ENCODE assay signal across 16 cellular contexts in the genomic region with DNA sequence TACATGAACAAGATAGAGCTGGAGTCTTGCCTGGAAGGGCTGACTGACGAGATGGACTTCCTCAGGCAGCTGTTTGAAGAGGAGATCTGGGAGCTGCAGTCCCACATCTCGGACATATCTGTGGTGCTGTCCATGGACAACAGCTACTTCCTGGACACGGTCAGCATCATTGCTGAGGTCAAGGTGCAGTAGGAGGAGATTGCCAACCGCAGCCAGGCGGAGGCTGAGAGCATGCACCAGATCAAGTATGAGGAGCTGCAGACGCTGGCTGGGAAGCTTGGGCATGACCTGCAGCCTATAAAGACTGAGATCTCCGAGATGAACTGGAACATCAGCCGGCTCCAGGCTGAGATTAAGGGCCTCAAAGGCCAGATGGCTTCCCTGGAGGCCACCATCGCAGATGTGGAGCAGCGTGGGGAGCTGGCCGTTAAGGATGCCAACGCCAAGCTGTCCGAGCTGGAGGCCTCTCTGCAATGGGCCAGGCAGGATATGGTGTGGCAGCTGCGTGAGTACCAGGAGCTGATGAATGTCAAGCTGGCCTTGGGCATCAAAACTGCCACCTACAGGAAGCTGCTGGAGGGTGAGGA. TPM values are rescaled to one million over a fixed set of nuclear protein-coding genes. Genes with fewer than 3 reads are reported as not detected.
DNase-seq lines count a peak whose midpoint lies in the region; ATAC-seq, FAIRE-seq and TF ChIP-seq lines count a peak whose summit lies in the region.
"Had no signal": no experiment of that assay in that cellular context is flagged by ENCODE, and none has a peak within 500 bp of the region (broad histone marks: within the 10 kb centered on the region; RNA-seq: fewer than 3 reads in every experiment).

No MANE protein-coding gene starts in this region.

- H3K9me3 Mint-ChIP-seq in chondrocyte (ENCODE audit: low read depth), result no peaks in the 10 kb centered on the region

- in situ Hi-C loops in HepG2 (cut with HindIII; ENCODE audit: extremely low pct_ligation_motif_present, low pct_unique_long_range_greater_than_20kb), result no loop called here

- TF ChIP-seq POLR2A in HepG2 (IDR thresholded peaks at IDR 0.05; ENCODE audit: insufficient read depth in 1 of 2, low read depth in 2 of 2, low read length in 2 of 2) (no peak), right lobe of liver (IDR thresholded peaks at IDR 0.05) (no peak)

- no peaks in the 10 kb centered on the region for H3K79me2 ChIP-seq in HepG2 (ENCODE audit: insufficient read depth, low read length)
- H3K79me2 ChIP-seq in PC-3 (ENCODE audit: low read length), result no peaks in the 10 kb centered on the region

- H3K27me3 ChIP-seq in HepG2 (ENCODE audit: control insufficient read depth in 1 of 2, insufficient read depth in 2 of 2, low read length in 2 of 2) (peaks cover 0 to 4% of the 10 kb centered on the region in 2 experiments; a peak in 4 of 5 replicates), right lobe of liver (no peaks in the 10 kb centered on the region), PC-3 (ENCODE audit: low read length) (no peaks in the 10 kb centered on the region)

- FAIRE-seq in HepG2 (lab: Jason Lieb, UNC), result peak; percentile 46
- FAIRE-seq: GM12878, GM18507 had no signal

- H4K20me1 ChIP-seq in HepG2 (ENCODE audit: insufficient read depth, low read length) (no peaks in the 10 kb centered on the region), PC-3 (ENCODE audit: low read length) (no peaks in the 10 kb centered on the region)
- H4K20me1 ChIP-seq: BLaER1 treated with 17β-estradiol and CSF1 and Interleukin-3, amounts not matched to agents 10 nM and 100 nM had no signal

- peak overlapping the region; percentile 60 for H3K27ac Mint-ChIP-seq in chondrocyte (ENCODE audit: unreplicated experiment)
- H3K27ac Mint-ChIP-seq: CD4-positive, CD25-positive, alpha-beta regulatory T cell had no signal

- no peak for TF ChIP-seq RAD21 in HepG2 (CRISPR knock-in tag; IDR thresholded peaks at IDR 0.05)

- H3K4me2 ChIP-seq in HepG2 (ENCODE audit: low read depth, low read length) (peak overlapping the region; percentile 71), PC-3 (ENCODE audit: low read length) (no peak overlapping the region)
- H3K4me2 ChIP-seq: BLaER1 treated with 17β-estradiol and CSF1 and Interleukin-3, amounts not matched to agents 10 nM and 100 nM had no signal

- no peak overlapping the region for H3K4me3 Mint-ChIP-seq in chondrocyte (ENCODE audit: unreplicated experiment)
- H3K4me3 Mint-ChIP-seq: CD4-positive, CD25-positive, alpha-beta regulatory T cell had no signal

- peak; percentile 62 for ATAC-seq in HepG2
- ATAC-seq in right lobe of liver, result no peak
- no peak for ATAC-seq in HG03196 (IDR thresholded peaks at IDR 0.05; ENCODE audit: unreplicated experiment)
- ATAC-seq in PC-3, result no peak
- ATAC-seq: GM12878 had no signal

- no peaks in the 10 kb centered on the region for H3K27me3 Mint-ChIP-seq in chondrocyte (ENCODE audit: low read depth)

- DNase-seq in HepG2 (ENCODE audit: low spot score) (peak; percentile 29), right lobe of liver (no peak), chondrocyte (ENCODE audit: low spot score) (no peak), mucosa of gallbladder (ENCODE audit: low spot score) (peak; percentile 41), PC-3 (no peak), GM19240 (ENCODE audit: insufficient read length, low spot score) (no peak)
- DNase-seq: ACHN; Calu3; CD4-positive, CD25-positive, alpha-beta regulatory T cell; DMS 273 treated with DMSO at 0.1 percent for 48 hours; GM23248; H7 had no signal

- 3% methylated on average over 5 of the region's 14 CpGs for WGBS in HepG2 (ENCODE audit: low lambda C conversion rate)
- 80% methylated on average over 1 of the region's 14 CpGs for WGBS in right lobe of liver (ENCODE audit: insufficient coverage, low coverage, low lambda C conversion rate, missing lambda C conversion rate)

- H2AFZ ChIP-seq in HepG2 (ENCODE audit: low read length) (peak overlapping the region; percentile 61), PC-3 (ENCODE audit: low read length) (no peak overlapping the region)
- H2AFZ ChIP-seq: GM23248 had no signal

- POLR2A ChIA-PET in HepG2 (lab: Yijun Ruan, JAX) (interaction anchor here (1.3 to 2.1 kb wide), 3 partner anchors 11 to 26 kb away, joined by 3 to 11 read pairs (median 4); no protein-coding TSS in a partner anchor), PC-3 (lab: Charles Lee; ENCODE audit: unreplicated experiment) (no interaction called here)

- intact Hi-C loops in HepG2 (cut with micrococcal nuclease; ENCODE audit: unreplicated experiment) (no loop called here), right lobe of liver (cut with DNase I) (no loop called here), PC-3 (cut with micrococcal nuclease) (no loop called here)

- H3K4me3 ChIP-seq in HepG2 (replicated peaks in 1 of 3; ENCODE audit: insufficient read depth in 1 of 3, low read depth in 2 of 3, low read length in 3 of 3) (peak overlapping the region in 2 of 3 experiments; percentile 26 to 50; a peak in 3 of 6 replicates), right lobe of liver (no peak overlapping the region), PC-3 (ENCODE audit: low read length) (no peak overlapping the region)
- H3K4me3 ChIP-seq: BLaER1 treated with 17β-estradiol and CSF1 and Interleukin-3, amounts not matched to agents 10 nM and 100 nM; GM12878; GM23248 had no signal

- CTCF ChIA-PET in HepG2 (lab: Yijun Ruan, JAX; ENCODE audit: low intra/inter-chr PET ratio, low total read pairs), result no interaction called here
- CTCF ChIA-PET in PC-3 (lab: Charles Lee), result interaction anchor here (0.6 kb wide), 1 partner anchor 52 kb away, joined by 3 read pairs; no protein-coding TSS in a partner anchor

- H3K9me3 ChIP-seq in HepG2 (ENCODE audit: low read length) (no peaks in the 10 kb centered on the region), right lobe of liver (no peaks in the 10 kb centered on the region), PC-3 (ENCODE audit: low read length) (no peaks in the 10 kb centered on the region; the same call in 1 of the 2 replicates)
- H3K9me3 ChIP-seq: BLaER1 treated with 17β-estradiol and CSF1 and Interleukin-3, amounts not matched to agents 10 nM and 100 nM had no signal

- H3K9ac ChIP-seq in HepG2 (ENCODE audit: insufficient read depth, low read depth, low read length) (no peak overlapping the region), PC-3 (ENCODE audit: low read length) (no peak overlapping the region)
- H3K9ac ChIP-seq: BLaER1 treated with 17β-estradiol and CSF1 and Interleukin-3, amounts not matched to agents 10 nM and 100 nM; GM23248 had no signal

- peaks cover 7% of the 10 kb centered on the region for H3F3A ChIP-seq in PC-3 (ENCODE audit: low read length, unreplicated experiment)

- no peak for TF ChIP-seq CTCF in HepG2 (CRISPR knock-in tag; IDR thresholded peaks at IDR 0.05)
- TF ChIP-seq CTCF in right lobe of liver (IDR thresholded peaks at IDR 0.05), result no peak
- TF ChIP-seq CTCF in chondrocyte (IDR thresholded peaks at IDR 0.05), result no peak
- TF ChIP-seq CTCF in PC-3 (conservative IDR thresholded peaks at IDR 0.05; ENCODE audit: low read depth, low read length), result no peak

- no TSS peak for BruUV-seq in HepG2 (replicated peaks; lab: Mats Ljungman, UMichigan)
- BruUV-seq in PC-3 (replicated peaks; lab: Mats Ljungman, UMichigan), result no TSS peak

- H3K36me3 Mint-ChIP-seq in chondrocyte (ENCODE audit: low read depth), result peaks cover 1% of the 10 kb centered on the region
- H3K36me3 Mint-ChIP-seq: CD4-positive, CD25-positive, alpha-beta regulatory T cell had no signal

- H3K4me1 ChIP-seq in HepG2 (ENCODE audit: insufficient read depth, low read length), result peaks cover 33% of the 10 kb centered on the region
- H3K4me1 ChIP-seq in right lobe of liver, result no peaks in the 10 kb centered on the region
- peaks cover 46% of the 10 kb centered on the region for H3K4me1 ChIP-seq in PC-3 (ENCODE audit: insufficient read depth, low read length)

- H3K27ac ChIP-seq in HepG2 (ENCODE audit: extremely low read length, insufficient read depth, low read length), result no peak overlapping the region
- no peak overlapping the region for H3K27ac ChIP-seq in right lobe of liver
- no peak overlapping the region for H3K27ac ChIP-seq in PC-3 (ENCODE audit: low read length)
- H3K27ac ChIP-seq: BLaER1 treated with 17β-estradiol and CSF1 and Interleukin-3, amounts not matched to agents 10 nM and 100 nM; GM23248 had no signal

- no peaks in the 10 kb centered on the region for H3K9me2 ChIP-seq in PC-3 (replicated peaks; ENCODE audit: low read length)

- H3K36me3 ChIP-seq in HepG2 (replicated peaks in 1 of 2; ENCODE audit: control insufficient read depth in 1 of 2, insufficient read depth in 2 of 2, low read length in 2 of 2) (no peaks in the 10 kb centered on the region), right lobe of liver (no peaks in the 10 kb centered on the region), PC-3 (ENCODE audit: low read depth, low read length) (no peaks in the 10 kb centered on the region)
- H3K36me3 ChIP-seq: BLaER1 treated with 17β-estradiol and CSF1 and Interleukin-3, amounts not matched to agents 10 nM and 100 nM had no signal

- H3K4me1 Mint-ChIP-seq in chondrocyte (ENCODE audit: low read depth), result peaks cover 60% of the 10 kb centered on the region

- TF ChIP-seq EP300 in HepG2 (IDR thresholded peaks at IDR 0.05; ENCODE audit: low read depth in 2 of 2, low read length in 2 of 2) (no peak), HepG2 (CRISPR knock-in tag; IDR thresholded peaks at IDR 0.05; ENCODE audit: borderline replicate concordance) (no peak)

RNA-seq across cellular contexts. Expression of a gene that starts 5.5 kb away (rescaled TPM):
- total RNA-seq in HepG2 (2016; rRNA removed; fragmentation: Illumina TruSeq; extraction: Trizol) (2.9 and 3.0 TPM in 2 replicates), right lobe of liver (10 to 100 TPM in 1 of 6 experiments, 1 to 10 TPM in 5; 1.3 to 13.7 (median 4.1) TPM), chondrocyte (79.4 to 138 TPM (median 135 TPM) in 3 replicates), mucosa of gallbladder (23.5 TPM), PC-3 (2014; rRNA removed) (133 and 166 TPM in 2 replicates)
- total RNA-seq in HepG2 (2016; cell fraction: cytosol; rRNA removed; fragmentation: Illumina TruSeq; extraction: Trizol; ENCODE audit: low read depth), result 7.4 and 9.4 TPM in 2 replicates
- 3.1 and 3.9 TPM in 2 replicates for total RNA-seq in HepG2 (2016; cell fraction: insoluble cytoplasmic fraction; rRNA removed; fragmentation: Illumina TruSeq; extraction: Trizol)
- 5.3 and 6.4 TPM in 2 replicates for total RNA-seq in HepG2 (2016; cell fraction: membrane; rRNA removed; fragmentation: Illumina TruSeq; extraction: Trizol)
- 1.5 and 1.8 TPM in 2 replicates for total RNA-seq in HepG2 (2016; cell fraction: nucleus; rRNA removed; fragmentation: Illumina TruSeq; extraction: Trizol)
- polyA plus RNA-seq in HepG2 (2011; rRNA removed), result 8.2 and 9.7 TPM in 2 replicates
- 6.4 and 8.2 TPM in 2 replicates for polyA plus RNA-seq in HepG2 (2011; cell fraction: cytosol; rRNA removed)
- polyA plus RNA-seq in HepG2 (2011; cell fraction: nucleus; rRNA removed), result 4.1 and 4.2 TPM in 2 replicates
- 11.1 and 11.6 TPM in 2 replicates for polyA plus RNA-seq in HepG2 (2012)
- 11.8 and 12.8 TPM in 2 replicates for polyA plus RNA-seq in HepG2 (2016; cell fraction: cytosol; fragmentation: Illumina TruSeq; extraction: Trizol; ENCODE audit: low read depth)
- 3.1 and 3.3 TPM in 2 replicates for polyA plus RNA-seq in HepG2 (2016; cell fraction: insoluble cytoplasmic fraction; fragmentation: Illumina TruSeq; extraction: Trizol; ENCODE audit: low read depth)
- 6.5 and 8.6 TPM in 2 replicates for polyA plus RNA-seq in HepG2 (2016; cell fraction: membrane; fragmentation: Illumina TruSeq; extraction: Trizol; ENCODE audit: low read depth)
- polyA plus RNA-seq in HepG2 (2016; cell fraction: nucleus; fragmentation: Illumina TruSeq; extraction: Trizol; ENCODE audit: insufficient read depth, low read depth), result 2.3 and 4.2 TPM in 2 replicates
- polyA minus RNA-seq in HepG2 (2011; rRNA and poly(A)+ RNA removed; ENCODE audit: low replicate concordance), result 5.9 and 25.3 TPM in 2 replicates
- polyA minus RNA-seq in HepG2 (2011; cell fraction: cytosol; rRNA and poly(A)+ RNA removed), result 1.8 and 2.5 TPM in 2 replicates
- polyA minus RNA-seq in HepG2 (2011; cell fraction: nucleus; rRNA and poly(A)+ RNA removed), result 2.6 and 3.2 TPM in 2 replicates
- total RNA-seq: CD4-positive, CD25-positive, alpha-beta regulatory T cell had no signal
- polyA plus RNA-seq: CD4-positive, CD25-positive, alpha-beta regulatory T cell had no signal

RNA-seq across cellular contexts. Expression of a gene that starts 32.8 kb away (rescaled TPM):
- total RNA-seq in HepG2 (2016; rRNA removed; fragmentation: Illumina TruSeq; extraction: Trizol) (0.64 and 0.66 TPM in 2 replicates), right lobe of liver (1 to 10 TPM in 5 of 6 experiments, under 1 TPM in 1; 0.83 to 2.8 (median 1.4) TPM), chondrocyte (1.8 to 2.3 TPM (median 2.2 TPM) in 3 replicates), mucosa of gallbladder (4.9 TPM), PC-3 (2014; rRNA removed) (5.9 and 7.2 TPM in 2 replicates)
- total RNA-seq in HepG2 (2016; cell fraction: cytosol; rRNA removed; fragmentation: Illumina TruSeq; extraction: Trizol; ENCODE audit: low read depth), result 0.79 TPM in 1 of 2 replicates, not detected in the other
- 0.61 and 1.1 TPM in 2 replicates for total RNA-seq in HepG2 (2016; cell fraction: insoluble cytoplasmic fraction; rRNA removed; fragmentation: Illumina TruSeq; extraction: Trizol)
- 0.37 and 0.52 TPM in 2 replicates for total RNA-seq in HepG2 (2016; cell fraction: membrane; rRNA removed; fragmentation: Illumina TruSeq; extraction: Trizol)
- total RNA-seq in HepG2 (2016; cell fraction: nucleus; rRNA removed; fragmentation: Illumina TruSeq; extraction: Trizol), result 0.56 and 0.84 TPM in 2 replicates
- polyA plus RNA-seq in HepG2 (2011; rRNA removed), result 0.46 and 0.69 TPM in 2 replicates
- polyA plus RNA-seq in HepG2 (2011; cell fraction: cytosol; rRNA removed), result 0.51 and 0.56 TPM in 2 replicates
- polyA plus RNA-seq in HepG2 (2011; cell fraction: nucleus; rRNA removed), result 0.68 and 0.69 TPM in 2 replicates
- 1.1 and 1.4 TPM in 2 replicates for polyA plus RNA-seq in HepG2 (2012)
- 0.17 and 0.35 TPM in 2 replicates for polyA plus RNA-seq in HepG2 (2016; cell fraction: cytosol; fragmentation: Illumina TruSeq; extraction: Trizol; ENCODE audit: low read depth)
- polyA plus RNA-seq in HepG2 (2016; cell fraction: insoluble cytoplasmic fraction; fragmentation: Illumina TruSeq; extraction: Trizol; ENCODE audit: low read depth), result 1.3 and 1.6 TPM in 2 replicates
- polyA plus RNA-seq in HepG2 (2016; cell fraction: membrane; fragmentation: Illumina TruSeq; extraction: Trizol; ENCODE audit: low read depth), result 0.53 and 0.68 TPM in 2 replicates
- polyA plus RNA-seq in HepG2 (2016; cell fraction: nucleus; fragmentation: Illumina TruSeq; extraction: Trizol; ENCODE audit: insufficient read depth, low read depth), result 0.99 and 1.2 TPM in 2 replicates
- polyA minus RNA-seq in HepG2 (2011; rRNA and poly(A)+ RNA removed; ENCODE audit: low replicate concordance), result 0.36 and 0.82 TPM in 2 replicates
- polyA minus RNA-seq in HepG2 (2011; cell fraction: cytosol; rRNA and poly(A)+ RNA removed), result 0.40 and 0.62 TPM in 2 replicates
- polyA minus RNA-seq in HepG2 (2011; cell fraction: nucleus; rRNA and poly(A)+ RNA removed), result 0.25 and 0.64 TPM in 2 replicates
- total RNA-seq: CD4-positive, CD25-positive, alpha-beta regulatory T cell had no signal
- polyA plus RNA-seq: CD4-positive, CD25-positive, alpha-beta regulatory T cell had no signal

RNA-seq across cellular contexts. Expression of a gene that starts 33.2 kb away (rescaled TPM):
- total RNA-seq in HepG2 (2016; rRNA removed; fragmentation: Illumina TruSeq; extraction: Trizol), result 1.00 and 2.0 TPM in 2 replicates
- 0.35 and 0.51 TPM in 2 replicates for total RNA-seq in HepG2 (2016; cell fraction: cytosol; rRNA removed; fragmentation: Illumina TruSeq; extraction: Trizol; ENCODE audit: low read depth)
- 1.4 and 1.6 TPM in 2 replicates for total RNA-seq in HepG2 (2016; cell fraction: insoluble cytoplasmic fraction; rRNA removed; fragmentation: Illumina TruSeq; extraction: Trizol)
- 1.1 and 1.3 TPM in 2 replicates for total RNA-seq in HepG2 (2016; cell fraction: membrane; rRNA removed; fragmentation: Illumina TruSeq; extraction: Trizol)
- total RNA-seq in HepG2 (2016; cell fraction: nucleus; rRNA removed; fragmentation: Illumina TruSeq; extraction: Trizol), result 2.0 and 3.1 TPM in 2 replicates
- polyA plus RNA-seq in HepG2 (2011; rRNA removed), result 0.42 and 0.57 TPM in 2 replicates
- polyA plus RNA-seq in HepG2 (2011; cell fraction: cytosol; rRNA removed), result 0.11 and 0.23 TPM in 2 replicates
- 0.19 and 0.45 TPM in 2 replicates for polyA plus RNA-seq in HepG2 (2011; cell fraction: nucleus; rRNA removed)
- polyA plus RNA-seq in HepG2 (2012), result 0.51 and 1.1 TPM in 2 replicates
- polyA plus RNA-seq in HepG2 (2016; cell fraction: cytosol; fragmentation: Illumina TruSeq; extraction: Trizol; ENCODE audit: low read depth), result 0.29 and 0.34 TPM in 2 replicates
- polyA plus RNA-seq in HepG2 (2016; cell fraction: insoluble cytoplasmic fraction; fragmentation: Illumina TruSeq; extraction: Trizol; ENCODE audit: low read depth), result 0.80 and 0.97 TPM in 2 replicates
- polyA plus RNA-seq in HepG2 (2016; cell fraction: membrane; fragmentation: Illumina TruSeq; extraction: Trizol; ENCODE audit: low read depth), result 0.23 and 0.52 TPM in 2 replicates
- polyA plus RNA-seq in HepG2 (2016; cell fraction: nucleus; fragmentation: Illumina TruSeq; extraction: Trizol; ENCODE audit: insufficient read depth, low read depth), result 0.44 and 2.6 TPM in 2 replicates
- polyA minus RNA-seq in HepG2 (2011; rRNA and poly(A)+ RNA removed; ENCODE audit: low replicate concordance), result 1.3 and 6.6 TPM in 2 replicates
- not detected in 2 replicates for polyA minus RNA-seq in HepG2 (2011; cell fraction: cytosol; rRNA and poly(A)+ RNA removed)
- polyA minus RNA-seq in HepG2 (2011; cell fraction: nucleus; rRNA and poly(A)+ RNA removed), result 2.7 TPM in 2 replicates
- total RNA-seq in right lobe of liver, result under 1 TPM; 0.25 to 0.79 (median 0.57) TPM
- 4.9 to 8.8 TPM (median 6.4 TPM) in 3 replicates for total RNA-seq in chondrocyte
- 9.8 TPM for total RNA-seq in mucosa of gallbladder
- total RNA-seq in PC-3 (2014; rRNA removed), result 7.7 and 13.6 TPM in 2 replicates
- total RNA-seq: CD4-positive, CD25-positive, alpha-beta regulatory T cell had no signal

Comparison
In these comparisons a context has a peak if more than half of its experiments do, and no peak if none do; other contexts are left out.
1. DNase-seq: peak in HepG2 (single experiment) and mucosa of gallbladder (single experiment); none in right lobe of liver (0 of 3), chondrocyte (single experiment), PC-3 (single experiment) and GM19240 (single experiment).
2. H3K4me3 ChIP-seq: peak in HepG2 (2 of 3); none in right lobe of liver (0 of 3) and PC-3 (single experiment).